1 cellular context compared by ENCODE assay signal in the genomic region with DNA sequence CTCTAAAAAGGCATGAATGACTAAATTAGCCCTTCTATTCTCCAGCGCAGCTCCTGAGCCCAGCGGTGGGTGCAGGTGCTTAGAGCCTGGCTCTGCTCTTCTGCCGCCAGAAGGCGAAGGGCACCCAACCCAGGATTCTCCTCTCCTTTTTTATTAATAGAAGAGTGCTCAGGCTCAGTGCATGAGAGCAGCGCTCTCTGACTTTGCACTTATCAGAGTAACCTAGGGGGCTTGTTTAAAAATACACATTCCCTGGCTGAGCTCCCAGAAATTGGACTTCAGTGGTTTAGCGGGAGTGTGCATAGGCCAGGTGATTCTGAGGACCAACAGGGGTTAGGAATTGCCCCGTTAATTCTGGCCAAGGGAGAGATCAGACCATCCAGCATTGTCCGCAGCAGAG.
TF ChIP-seq lines count a peak whose summit lies in the region.

No MANE protein-coding gene starts in this region.

TF ChIP-seq in GM23338, 12 proteins besides CTCF, POLR2A, EP300 and RAD21 (continued from another document):
- TF ChIP-seq, protein P1, sequence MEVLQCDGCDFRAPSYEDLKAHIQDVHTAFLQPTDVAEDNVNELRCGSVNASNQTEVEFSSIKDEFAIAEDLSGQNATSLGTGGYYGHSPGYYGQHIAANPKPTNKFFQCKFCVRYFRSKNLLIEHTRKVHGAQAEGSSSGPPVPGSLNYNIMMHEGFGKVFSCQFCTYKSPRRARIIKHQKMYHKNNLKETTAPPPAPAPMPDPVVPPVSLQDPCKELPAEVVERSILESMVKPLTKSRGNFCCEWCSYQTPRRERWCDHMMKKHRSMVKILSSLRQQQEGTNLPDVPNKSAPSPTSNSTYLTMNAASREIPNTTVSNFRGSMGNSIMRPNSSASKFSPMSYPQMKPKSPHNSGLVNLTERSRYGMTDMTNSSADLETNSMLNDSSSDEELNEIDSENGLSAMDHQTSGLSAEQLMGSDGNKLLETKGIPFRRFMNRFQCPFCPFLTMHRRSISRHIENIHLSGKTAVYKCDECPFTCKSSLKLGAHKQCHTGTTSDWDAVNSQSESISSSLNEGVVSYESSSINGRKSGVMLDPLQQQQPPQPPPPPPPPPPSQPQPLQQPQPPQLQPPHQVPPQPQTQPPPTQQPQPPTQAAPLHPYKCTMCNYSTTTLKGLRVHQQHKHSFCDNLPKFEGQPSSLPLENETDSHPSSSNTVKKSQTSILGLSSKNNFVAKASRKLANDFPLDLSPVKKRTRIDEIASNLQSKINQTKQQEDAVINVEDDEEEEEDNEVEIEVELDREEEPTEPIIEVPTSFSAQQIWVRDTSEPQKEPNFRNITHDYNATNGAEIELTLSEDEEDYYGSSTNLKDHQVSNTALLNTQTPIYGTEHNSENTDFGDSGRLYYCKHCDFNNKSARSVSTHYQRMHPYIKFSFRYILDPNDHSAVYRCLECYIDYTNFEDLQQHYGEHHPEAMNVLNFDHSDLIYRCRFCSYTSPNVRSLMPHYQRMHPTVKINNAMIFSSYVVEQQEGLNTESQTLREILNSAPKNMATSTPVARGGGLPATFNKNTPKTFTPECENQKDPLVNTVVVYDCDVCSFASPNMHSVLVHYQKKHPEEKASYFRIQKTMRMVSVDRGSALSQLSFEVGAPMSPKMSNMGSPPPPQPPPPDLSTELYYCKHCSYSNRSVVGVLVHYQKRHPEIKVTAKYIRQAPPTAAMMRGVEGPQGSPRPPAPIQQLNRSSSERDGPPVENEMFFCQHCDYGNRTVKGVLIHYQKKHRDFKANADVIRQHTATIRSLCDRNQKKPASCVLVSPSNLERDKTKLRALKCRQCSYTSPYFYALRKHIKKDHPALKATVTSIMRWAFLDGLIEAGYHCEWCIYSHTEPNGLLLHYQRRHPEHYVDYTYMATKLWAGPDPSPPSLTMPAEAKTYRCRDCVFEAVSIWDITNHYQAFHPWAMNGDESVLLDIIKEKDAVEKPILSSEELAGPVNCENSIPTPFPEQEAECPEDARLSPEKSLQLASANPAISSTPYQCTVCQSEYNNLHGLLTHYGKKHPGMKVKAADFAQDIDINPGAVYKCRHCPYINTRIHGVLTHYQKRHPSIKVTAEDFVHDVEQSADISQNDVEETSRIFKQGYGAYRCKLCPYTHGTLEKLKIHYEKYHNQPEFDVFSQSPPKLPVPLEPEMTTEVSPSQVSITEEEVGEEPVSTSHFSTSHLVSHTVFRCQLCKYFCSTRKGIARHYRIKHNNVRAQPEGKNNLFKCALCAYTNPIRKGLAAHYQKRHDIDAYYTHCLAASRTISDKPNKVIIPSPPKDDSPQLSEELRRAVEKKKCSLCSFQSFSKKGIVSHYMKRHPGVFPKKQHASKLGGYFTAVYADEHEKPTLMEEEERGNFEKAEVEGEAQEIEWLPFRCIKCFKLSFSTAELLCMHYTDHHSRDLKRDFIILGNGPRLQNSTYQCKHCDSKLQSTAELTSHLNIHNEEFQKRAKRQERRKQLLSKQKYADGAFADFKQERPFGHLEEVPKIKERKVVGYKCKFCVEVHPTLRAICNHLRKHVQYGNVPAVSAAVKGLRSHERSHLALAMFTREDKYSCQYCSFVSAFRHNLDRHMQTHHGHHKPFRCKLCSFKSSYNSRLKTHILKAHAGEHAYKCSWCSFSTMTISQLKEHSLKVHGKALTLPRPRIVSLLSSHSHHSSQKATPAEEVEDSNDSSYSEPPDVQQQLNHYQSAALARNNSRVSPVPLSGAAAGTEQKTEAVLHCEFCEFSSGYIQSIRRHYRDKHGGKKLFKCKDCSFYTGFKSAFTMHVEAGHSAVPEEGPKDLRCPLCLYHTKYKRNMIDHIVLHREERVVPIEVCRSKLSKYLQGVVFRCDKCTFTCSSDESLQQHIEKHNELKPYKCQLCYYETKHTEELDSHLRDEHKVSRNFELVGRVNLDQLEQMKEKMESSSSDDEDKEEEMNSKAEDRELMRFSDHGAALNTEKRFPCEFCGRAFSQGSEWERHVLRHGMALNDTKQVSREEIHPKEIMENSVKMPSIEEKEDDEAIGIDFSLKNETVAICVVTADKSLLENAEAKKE (CRISPR knock-in tag; IDR thresholded peaks at IDR 0.05) = no peak
- TF ChIP-seq NANOG (IDR thresholded peaks at IDR 0.05; ENCODE audit: borderline replicate concordance) (no peak), POLR2AphosphoS5 (IDR thresholded peaks at IDR 0.05; ENCODE audit: low read depth) (no peak), JUNB (IDR thresholded peaks at IDR 0.05; ENCODE audit: unreplicated experiment) (no peak), ZNF114 (CRISPR knock-in tag; IDR thresholded peaks at IDR 0.05) (no peak), ZNF331 (CRISPR knock-in tag; IDR thresholded peaks at IDR 0.05; ENCODE audit: low read depth) (no peak), EZH2phosphoT487 (IDR thresholded peaks at IDR 0.05; ENCODE audit: unreplicated experiment) (no peak)
- TF ChIP-seq, protein P2, sequence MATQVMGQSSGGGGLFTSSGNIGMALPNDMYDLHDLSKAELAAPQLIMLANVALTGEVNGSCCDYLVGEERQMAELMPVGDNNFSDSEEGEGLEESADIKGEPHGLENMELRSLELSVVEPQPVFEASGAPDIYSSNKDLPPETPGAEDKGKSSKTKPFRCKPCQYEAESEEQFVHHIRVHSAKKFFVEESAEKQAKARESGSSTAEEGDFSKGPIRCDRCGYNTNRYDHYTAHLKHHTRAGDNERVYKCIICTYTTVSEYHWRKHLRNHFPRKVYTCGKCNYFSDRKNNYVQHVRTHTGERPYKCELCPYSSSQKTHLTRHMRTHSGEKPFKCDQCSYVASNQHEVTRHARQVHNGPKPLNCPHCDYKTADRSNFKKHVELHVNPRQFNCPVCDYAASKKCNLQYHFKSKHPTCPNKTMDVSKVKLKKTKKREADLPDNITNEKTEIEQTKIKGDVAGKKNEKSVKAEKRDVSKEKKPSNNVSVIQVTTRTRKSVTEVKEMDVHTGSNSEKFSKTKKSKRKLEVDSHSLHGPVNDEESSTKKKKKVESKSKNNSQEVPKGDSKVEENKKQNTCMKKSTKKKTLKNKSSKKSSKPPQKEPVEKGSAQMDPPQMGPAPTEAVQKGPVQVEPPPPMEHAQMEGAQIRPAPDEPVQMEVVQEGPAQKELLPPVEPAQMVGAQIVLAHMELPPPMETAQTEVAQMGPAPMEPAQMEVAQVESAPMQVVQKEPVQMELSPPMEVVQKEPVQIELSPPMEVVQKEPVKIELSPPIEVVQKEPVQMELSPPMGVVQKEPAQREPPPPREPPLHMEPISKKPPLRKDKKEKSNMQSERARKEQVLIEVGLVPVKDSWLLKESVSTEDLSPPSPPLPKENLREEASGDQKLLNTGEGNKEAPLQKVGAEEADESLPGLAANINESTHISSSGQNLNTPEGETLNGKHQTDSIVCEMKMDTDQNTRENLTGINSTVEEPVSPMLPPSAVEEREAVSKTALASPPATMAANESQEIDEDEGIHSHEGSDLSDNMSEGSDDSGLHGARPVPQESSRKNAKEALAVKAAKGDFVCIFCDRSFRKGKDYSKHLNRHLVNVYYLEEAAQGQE (IDR thresholded peaks at IDR 0.05; ENCODE audit: unreplicated experiment) = no peak
- TF ChIP-seq, protein P3, sequence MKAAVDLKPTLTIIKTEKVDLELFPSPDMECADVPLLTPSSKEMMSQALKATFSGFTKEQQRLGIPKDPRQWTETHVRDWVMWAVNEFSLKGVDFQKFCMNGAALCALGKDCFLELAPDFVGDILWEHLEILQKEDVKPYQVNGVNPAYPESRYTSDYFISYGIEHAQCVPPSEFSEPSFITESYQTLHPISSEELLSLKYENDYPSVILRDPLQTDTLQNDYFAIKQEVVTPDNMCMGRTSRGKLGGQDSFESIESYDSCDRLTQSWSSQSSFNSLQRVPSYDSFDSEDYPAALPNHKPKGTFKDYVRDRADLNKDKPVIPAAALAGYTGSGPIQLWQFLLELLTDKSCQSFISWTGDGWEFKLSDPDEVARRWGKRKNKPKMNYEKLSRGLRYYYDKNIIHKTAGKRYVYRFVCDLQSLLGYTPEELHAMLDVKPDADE (IDR thresholded peaks at IDR 0.05) = no peak
